ENCODE assay signal across 8 cellular contexts in genomic region chr1:23452011-23452411, GRCh38.
A peak's percentile ranks its signal among the peaks of the same experiment; 100 is the strongest.
DNase-seq lines count a peak whose midpoint lies in the region; ATAC-seq and TF ChIP-seq lines count a peak whose summit lies in the region.

No MANE protein-coding gene starts in this region.

- no peaks in the 10 kb centered on the region for H3K9me3 ChIP-seq in WERI-Rb-1 (ENCODE audit: severe bottlenecking)

- no peak overlapping the region for H3K4me3 ChIP-seq in WERI-Rb-1 (ENCODE audit: low read depth, low read length)

- TF ChIP-seq CTCF in WERI-Rb-1 (IDR thresholded peaks at IDR 0.05; ENCODE audit: low read depth, low read length): no peak

- no peaks in the 10 kb centered on the region for H3K27me3 ChIP-seq in WERI-Rb-1 (ENCODE audit: insufficient read depth, low read depth, severe bottlenecking)

- peak; percentile 47 for DNase-seq in activated gamma-delta T cell treated with Interleukin-2 at 50 U/mL for 16 hours
- DNase-seq in activated gamma-delta T cell (lab: John Stamatoyannopoulos, UW): no peak
- DNase-seq in T-helper 1 cell: peak in 4 of 5 donors; percentile 17 to 48 (median 35)
- peak; percentile 21 for DNase-seq in fibroblast of gingiva (ENCODE audit: low read depth)
- DNase-seq in stimulated activated CD8-positive, alpha-beta memory T cell treated with anti-CD3 and anti-CD28 coated beads, Interleukin-4, amount 100 ng/mL, for 48 hours: peak; percentile 30
- no peak for DNase-seq in WERI-Rb-1
- DNase-seq in GM19238 (ENCODE audit: insufficient read length, low spot score): no peak

- H3K36me3 ChIP-seq in WERI-Rb-1: no peaks in the 10 kb centered on the region; the same call in 1 of the 2 replicates

- no peak for ATAC-seq in GM21619 (IDR thresholded peaks at IDR 0.05; ENCODE audit: unreplicated experiment)

- no peak overlapping the region for H3K27ac ChIP-seq in WERI-Rb-1

Comparison
In these comparisons a context has a peak if more than half of its experiments do, and no peak if none do; other contexts are left out.
1. DNase-seq: peak in activated gamma-delta T cell treated with Interleukin-2 at 50 U/mL for 16 hours (single experiment), T-helper 1 cell (4 of 5), fibroblast of gingiva (single experiment) and stimulated activated CD8-positive, alpha-beta memory T cell treated with anti-CD3 and anti-CD28 coated beads, Interleukin-4, amount 100 ng/mL, for 48 hours (single experiment); none in activated gamma-delta T cell (single experiment), WERI-Rb-1 (single experiment) and GM19238 (single experiment).